In the genomic region with DNA sequence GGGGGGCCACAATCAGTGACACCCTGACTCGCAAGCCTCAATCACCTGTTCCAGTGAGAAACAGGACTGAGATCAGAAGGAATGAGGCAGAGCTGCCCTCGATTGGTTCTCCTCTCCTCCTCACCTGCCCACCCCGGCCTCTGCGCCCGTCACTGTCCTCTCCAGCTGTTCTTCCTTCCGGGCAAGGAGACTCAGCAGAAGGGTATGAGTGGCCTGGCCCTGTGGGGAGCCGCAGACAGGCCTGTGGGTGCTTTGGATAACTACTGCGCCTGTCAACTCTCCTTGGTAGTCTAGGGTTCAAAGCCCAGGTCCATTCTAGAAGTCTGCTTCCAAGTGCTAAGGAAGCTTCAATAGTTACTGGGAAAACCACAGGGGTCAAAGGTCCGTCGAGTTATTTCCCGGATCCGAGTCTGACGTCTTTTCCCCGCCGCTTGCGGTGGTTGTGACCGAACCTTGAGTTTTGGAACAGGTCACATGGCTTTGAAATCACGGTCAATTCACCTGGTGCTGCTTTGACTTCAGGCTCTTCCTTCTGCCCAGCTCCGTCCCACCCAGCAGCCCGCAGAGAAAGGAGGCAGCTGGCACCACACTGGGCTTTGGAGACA, we compare ENCODE assay signal across 24 cellular contexts. TPM values are rescaled to one million over a fixed set of nuclear protein-coding genes. Genes with fewer than 3 reads are reported as not detected.
"Had no signal": no experiment of that assay in that cellular context is flagged by ENCODE, and none has a peak within 500 bp of the region (broad histone marks: within the 10 kb centered on the region; RNA-seq: fewer than 3 reads in every experiment).

No MANE protein-coding gene starts in this region.

- H3K4me1 ChIP-seq: right atrium auricular region, vagina had no signal

- DNase-seq: activated CD4-positive, alpha-beta T cell treated with anti-CD3 and anti-CD28 coated beads for 1 hour; activated CD8-positive, alpha-beta memory T cell treated with anti-CD3 and anti-CD28 coated beads for 24 hours; activated CD8-positive, alpha-beta memory T cell treated with anti-CD3 and anti-CD28 coated beads, Interleukin-2, amount 50 U/mL, for 48 hours; activated effector memory CD4-positive, alpha-beta T cell treated with Interleukin-2 at 50 U/mL for 16 hours; activated naive CD4-positive, alpha-beta T cell treated with anti-CD3 and anti-CD28 coated beads, Interleukin-2, amount 10 ng/mL, durations not matched to agents 7 days and 5 days; activated naive CD8-positive, alpha-beta T cell treated with anti-CD3 and anti-CD28 coated beads, Interleukin-2, amount 50 U/mL, for 24 hours; activated T-cell treated with anti-CD3 and anti-CD28 coated beads, Interleukin-2, amount 50 U/mL, for 48 hours; anterior cingulate cortex; central memory CD4-positive, alpha-beta T cell; cortex of kidney; effector memory CD4-positive, alpha-beta T cell; esophagus squamous epithelium; hippocampal formation; stimulated activated CD4-positive, alpha-beta T cell treated with anti-CD3 and anti-CD28 coated beads, Interleukin-15, amount 100 ng/mL, for 24 hours; stimulated activated CD4-positive, alpha-beta T cell treated with anti-CD3 and anti-CD28 coated beads, Interleukin-2, amount 100 ng/mL, for 48 hours; stimulated activated naive CD8-positive, alpha-beta T cell treated with anti-CD3 and anti-CD28 coated beads, Interleukin-15, amount 100 ng/mL, for 72 hours; T-helper 17 cell; WERI-Rb-1 had no signal

- H3K27ac ChIP-seq: esophagus squamous epithelium, right atrium auricular region, suprapubic skin, vagina, WERI-Rb-1 had no signal

- H3K4me3 ChIP-seq: esophagus squamous epithelium, lung, right atrium auricular region, suprapubic skin, vagina had no signal

- H3K27me3 ChIP-seq: right atrium auricular region, suprapubic skin, vagina had no signal

- H3K9me3 ChIP-seq: esophagus squamous epithelium, right atrium auricular region, suprapubic skin, vagina had no signal

- ATAC-seq: activated naive CD8-positive, alpha-beta T cell treated with anti-CD3 and anti-CD28 coated beads, Interleukin-2, amount 50 U/mL, for 24 hours; left lobe of liver; stimulated activated naive CD8-positive, alpha-beta T cell treated with anti-CD3 and anti-CD28 coated beads, Interleukin-15, amount 100 ng/mL, for 72 hours; T-helper 17 cell had no signal

- H3K36me3 ChIP-seq: right atrium auricular region, suprapubic skin, vagina, WERI-Rb-1 had no signal

RNA-seq across cellular contexts. Expression of gene CARD14, which starts 8.3 kb away (rescaled TPM):
- total RNA-seq: progenitor cell of endocrine pancreas, right atrium auricular region, T-helper 17 cell had no signal
